ENCODE assay signal across 19 cellular contexts in the genomic region with DNA sequence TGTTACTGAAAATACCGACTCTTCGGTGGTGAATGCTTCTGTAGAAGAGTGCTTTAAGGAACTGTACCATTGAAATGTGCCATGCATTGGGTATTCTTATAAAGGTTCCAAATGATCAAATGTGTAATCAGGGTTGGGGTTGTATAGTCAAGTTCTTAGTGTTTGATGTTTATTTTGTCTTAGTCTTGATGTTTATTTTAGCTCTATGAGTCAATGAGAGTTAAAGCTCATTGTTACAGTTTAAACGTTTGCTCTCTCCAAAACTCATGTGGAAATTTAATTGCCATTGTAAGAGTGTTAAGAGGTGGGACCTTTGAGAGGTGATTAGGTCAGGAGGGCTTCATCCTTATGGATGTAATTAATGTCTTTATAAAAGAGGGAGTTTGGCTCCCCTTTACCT.
"Had no signal": no experiment of that assay in that cellular context is flagged by ENCODE, and none has a peak within 500 bp of the region (broad histone marks: within the 10 kb centered on the region; RNA-seq: fewer than 3 reads in every experiment).

No MANE protein-coding gene starts in this region.

- H3K4me3 Mint-ChIP-seq: activated CD8-positive, alpha-beta T cell treated with anti-CD3 and anti-CD28 coated beads for 36 hours; activated T-cell treated with anti-CD3 and anti-CD28 coated beads, Interleukin-2, amount 50 U/mL, for 72 hours; naive thymus-derived CD8-positive, alpha-beta T cell; stimulated activated effector memory CD8-positive, alpha-beta T cell treated with anti-CD3 and anti-CD28 coated beads, Interleukin-12 subunit alpha, Interleukin-12 subunit beta, amount 100 ng/mL, for 72 hours had no signal

- H3K9me3 ChIP-seq: neutrophil, right atrium auricular region, thyroid gland, uterus had no signal

- H3K36me3 ChIP-seq: neutrophil, thyroid gland, uterus had no signal

- H3K9me3 Mint-ChIP-seq: activated CD8-positive, alpha-beta T cell treated with anti-CD3 and anti-CD28 coated beads for 36 hours; activated T-cell treated with anti-CD3 and anti-CD28 coated beads, Interleukin-2, amount 50 U/mL, for 72 hours; naive thymus-derived CD8-positive, alpha-beta T cell; stimulated activated effector memory CD8-positive, alpha-beta T cell treated with anti-CD3 and anti-CD28 coated beads, Interleukin-12 subunit alpha, Interleukin-12 subunit beta, amount 100 ng/mL, for 72 hours had no signal

- H3K4me1 ChIP-seq: right atrium auricular region, thyroid gland, uterus had no signal

- H3K4me3 ChIP-seq: coronary artery, right atrium auricular region, smooth muscle cell, thyroid gland, uterus had no signal

- H3K27ac Mint-ChIP-seq: activated CD8-positive, alpha-beta T cell treated with anti-CD3 and anti-CD28 coated beads for 36 hours; activated T-cell treated with anti-CD3 and anti-CD28 coated beads, Interleukin-2, amount 50 U/mL, for 72 hours; naive thymus-derived CD8-positive, alpha-beta T cell; stimulated activated effector memory CD8-positive, alpha-beta T cell treated with anti-CD3 and anti-CD28 coated beads, Interleukin-12 subunit alpha, Interleukin-12 subunit beta, amount 100 ng/mL, for 72 hours had no signal

- DNase-seq: activated CD4-positive, alpha-beta T cell treated with anti-CD3 and anti-CD28 coated beads for 1 hour; activated CD8-positive, alpha-beta memory T cell treated with anti-CD3 and anti-CD28 coated beads, Interleukin-2, amount 50 U/mL, for 4 hours; activated CD8-positive, alpha-beta T cell treated with anti-CD3 and anti-CD28 coated beads for 36 hours; activated gamma-delta T cell treated with Interleukin-2 at 50 U/mL for 16 hours; activated T-cell treated with anti-CD3 and anti-CD28 coated beads, Interleukin-2, amount 50 U/mL, for 72 hours; central memory CD4-positive, alpha-beta T cell; effector CD8-positive, alpha-beta T cell; head of caudate nucleus; left colon; naive thymus-derived CD8-positive, alpha-beta T cell; posterior cingulate gyrus; thyroid gland; uterus had no signal

- H3K27me3 ChIP-seq: neutrophil, right atrium auricular region, thyroid gland, uterus had no signal

- H3K36me3 Mint-ChIP-seq: stimulated activated effector memory CD8-positive, alpha-beta T cell treated with anti-CD3 and anti-CD28 coated beads, Interleukin-12 subunit alpha, Interleukin-12 subunit beta, amount 100 ng/mL, for 72 hours had no signal

- H3K27ac ChIP-seq: coronary artery, epithelial cell of prostate, neutrophil, right atrium auricular region, thyroid gland, uterus had no signal

- H3K27me3 Mint-ChIP-seq: activated CD8-positive, alpha-beta T cell treated with anti-CD3 and anti-CD28 coated beads for 36 hours; naive thymus-derived CD8-positive, alpha-beta T cell had no signal

- H3K4me1 Mint-ChIP-seq: stimulated activated effector memory CD8-positive, alpha-beta T cell treated with anti-CD3 and anti-CD28 coated beads, Interleukin-12 subunit alpha, Interleukin-12 subunit beta, amount 100 ng/mL, for 72 hours had no signal

- H3K4me2 ChIP-seq: smooth muscle cell had no signal
